ENCODE assay signal across 17 cellular contexts in genomic region chr7:26356266-26356665, GRCh38.
DNase-seq lines count a peak whose midpoint lies in the region; ATAC-seq, FAIRE-seq and TF ChIP-seq lines count a peak whose summit lies in the region.
"Had no signal": no experiment of that assay in that cellular context is flagged by ENCODE, and none has a peak within 500 bp of the region (broad histone marks: within the 10 kb centered on the region; RNA-seq: fewer than 3 reads in every experiment).

No MANE protein-coding gene starts in this region.

- no peaks in the 10 kb centered on the region for H3K9me3 Mint-ChIP-seq in neural progenitor cell
- H3K9me3 Mint-ChIP-seq: CD14-positive monocyte; CD4-positive, alpha-beta memory T cell had no signal

- no peak for ATAC-seq in GM21515 (IDR thresholded peaks at IDR 0.05; ENCODE audit: unreplicated experiment)
- ATAC-seq: A549 had no signal

- H3K9ac ChIP-seq in neural progenitor cell, result no peak overlapping the region
- H3K9ac ChIP-seq: BLaER1 had no signal

- H3K9me3 ChIP-seq in neural progenitor cell (ENCODE audit: low read depth), result no peaks in the 10 kb centered on the region
- H3K9me3 ChIP-seq: A549, BLaER1, HAP-1 had no signal

- peak overlapping the region; percentile 50 for H3K4me2 ChIP-seq in neural progenitor cell
- H3K4me2 ChIP-seq: A549, BLaER1 had no signal

- no peak overlapping the region for H3K27ac Mint-ChIP-seq in neural progenitor cell

- DNase-seq in NCI-H524 (lab: John Stamatoyannopoulos, UW) (peak; percentile 48 to 51), NCI-H524 treated with DMSO at 0.1 percent for 48 hours (lab: John Stamatoyannopoulos, UW) (no peak), NCI-H82 (lab: John Stamatoyannopoulos, UW) (peak; percentile 83), neural progenitor cell (ENCODE audit: low spot score) (peak; percentile 53), frontal cortex (ENCODE audit: low spot score in 2 of 2) (no peak), foreskin fibroblast (no peak)
- DNase-seq: AML-193; CD4-positive, alpha-beta memory T cell; DMS79 treated with DMSO at 0.1 percent for 48 hours; GF-D8 had no signal

- FAIRE-seq in frontal cortex (lab: Jason Lieb, UNC), result no peak
- FAIRE-seq: A549, H1 had no signal

- H3K4me1 Mint-ChIP-seq in neural progenitor cell, result peaks cover 14% of the 10 kb centered on the region
- H3K4me1 Mint-ChIP-seq: CD4-positive, alpha-beta memory T cell had no signal

- H3K27ac ChIP-seq in neural progenitor cell, result no peak overlapping the region
- H3K27ac ChIP-seq: 22Rv1, A549, BLaER1 had no signal

- H2AFZ ChIP-seq in neural progenitor cell (replicated peaks), result no peak overlapping the region

- no peaks in the 10 kb centered on the region for H3K27me3 ChIP-seq in neural progenitor cell
- H3K27me3 ChIP-seq: BLaER1 had no signal

- no peak overlapping the region for H3K4me3 Mint-ChIP-seq in neural progenitor cell
- H3K4me3 Mint-ChIP-seq: CD14-positive monocyte; CD4-positive, alpha-beta memory T cell had no signal

- H3K79me2 ChIP-seq in neural progenitor cell (ENCODE audit: low read depth), result no peaks in the 10 kb centered on the region

- H3K4me3 ChIP-seq in neural progenitor cell, result no peak overlapping the region
- H3K4me3 ChIP-seq in foreskin fibroblast (ENCODE audit: low read depth in 1 of 2, low read length in 2 of 2), result no peak overlapping the region
- H3K4me3 ChIP-seq: A549, BLaER1, HAP-1 had no signal

- H4K20me1 ChIP-seq in neural progenitor cell (ENCODE audit: low read depth), result peaks cover 9% of the 10 kb centered on the region
- H4K20me1 ChIP-seq: BLaER1 had no signal

- H3F3A ChIP-seq in neural progenitor cell (ENCODE audit: low read depth), result peaks cover 10% of the 10 kb centered on the region

- TF ChIP-seq CTCF in neural progenitor cell (IDR thresholded peaks at IDR 0.05) (no peak), foreskin fibroblast (IDR thresholded peaks at IDR 0.05; ENCODE audit: low read depth, low read length) (no peak)

- no peaks in the 10 kb centered on the region for H3K36me3 Mint-ChIP-seq in neural progenitor cell

- H3K27me3 Mint-ChIP-seq in neural progenitor cell (ENCODE audit: insufficient read depth, low read depth), result peaks cover 3% of the 10 kb centered on the region
- H3K27me3 Mint-ChIP-seq: CD4-positive, alpha-beta memory T cell had no signal

- H3K4me1 ChIP-seq in neural progenitor cell, result peaks cover 17% of the 10 kb centered on the region
- H3K4me1 ChIP-seq: A549, HAP-1 had no signal

- H3K36me3 ChIP-seq in neural progenitor cell, result no peaks in the 10 kb centered on the region
- H3K36me3 ChIP-seq: BLaER1, HAP-1 had no signal

Comparison
In these comparisons a context has a peak if more than half of its experiments do, and no peak if none do; other contexts are left out.
1. DNase-seq: peak in NCI-H524 (2 of 2), NCI-H82 (single experiment) and neural progenitor cell (single experiment); none in NCI-H524 treated with DMSO at 0.1 percent for 48 hours (single experiment), frontal cortex (0 of 2) and foreskin fibroblast (0 of 2).